In the genomic region with DNA sequence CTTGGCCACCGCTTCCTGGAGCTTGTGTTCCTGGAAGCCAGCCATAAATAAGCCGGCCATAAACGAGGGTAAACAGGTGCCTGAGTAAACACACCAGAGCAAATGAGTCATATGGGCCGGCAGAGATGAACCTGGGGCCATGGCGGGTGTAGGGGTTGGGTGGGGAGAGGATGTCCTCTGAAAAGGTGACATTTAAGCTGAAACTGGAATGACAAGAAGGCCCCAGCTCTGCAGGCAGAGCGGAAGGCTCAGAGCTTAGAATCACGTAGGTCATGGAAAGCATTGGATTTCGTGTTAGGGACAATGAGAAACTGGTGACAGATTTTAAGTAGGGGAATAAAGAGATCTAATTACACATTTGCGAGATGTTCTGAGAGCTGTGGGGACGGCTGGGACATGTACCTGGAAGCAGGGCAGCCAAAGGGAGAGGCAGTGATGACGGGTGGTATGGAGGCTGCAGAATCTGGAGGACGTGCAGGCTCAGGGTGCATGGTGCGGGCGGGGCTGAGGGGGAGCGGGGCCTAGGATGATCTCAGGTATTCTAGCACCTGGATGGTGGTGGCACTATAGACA, we compare ENCODE assay signal across 1 cellular context.
TF ChIP-seq lines count a peak whose summit lies in the region.

No MANE protein-coding gene starts in this region.

TF ChIP-seq in K562, 482 proteins besides CTCF, POLR2A, EP300 and RAD21 (continued from another document):
- TF ChIP-seq PRMT5 (CRISPR knock-in tag; IDR thresholded peaks at IDR 0.05) (no peak), ZNF23 (CRISPR knock-in tag; IDR thresholded peaks at IDR 0.05) (no peak), PYGO2 (tag; IDR thresholded peaks at IDR 0.05) (no peak), SAP30 (IDR thresholded peaks at IDR 0.05; ENCODE audit: borderline replicate concordance, insufficient read depth, low read depth, low read length, poor library complexity, severe bottlenecking) (no peak), NCOA6 (IDR thresholded peaks at IDR 0.05) (no peak), TCF3 (CRISPR knock-in tag; IDR thresholded peaks at IDR 0.05) (peak; percentile 59), DIDO1 (tag; IDR thresholded peaks at IDR 0.05; ENCODE audit: low read depth) (no peak), MTA1 (IDR thresholded peaks at IDR 0.05; ENCODE audit: borderline replicate concordance) (0 out of 2 replicates have a peak, but pooled peaks have one; percentile 15), SMARCE1 (IDR thresholded peaks at IDR 0.05) (peak; percentile 77), HLTF (IDR thresholded peaks at IDR 0.05) (no peak), POLR2AphosphoS2 (IDR thresholded peaks at IDR 0.05; ENCODE audit: low read length) (no peak), SREBF1 (IDR thresholded peaks at IDR 0.05; ENCODE audit: borderline replicate concordance, low read depth, low read length) (no peak), EHMT2 (IDR thresholded peaks at IDR 0.05) (no peak), SMARCC2 (IDR thresholded peaks at IDR 0.05; ENCODE audit: low read depth) (0 out of 2 replicates have a peak, but pooled peaks have one; percentile 46), SIX5 (IDR thresholded peaks at IDR 0.05; ENCODE audit: borderline replicate concordance in 1 of 2, insufficient read depth in 1 of 2, low read depth in 1 of 2, low read length in 2 of 2) (no peak), CBX8 (IDR thresholded peaks at IDR 0.05; ENCODE audit: borderline replicate concordance, extremely low read depth, low read depth, low read length, poor library complexity, severe bottlenecking) (no peak), NFIC (IDR thresholded peaks at IDR 0.05) (peak; percentile 84), RBM25 (IDR thresholded peaks at IDR 0.05; ENCODE audit: low read depth, low read length, severe bottlenecking) (no peak), FOXA1 (IDR thresholded peaks at IDR 0.05; ENCODE audit: borderline replicate concordance) (peak; percentile 73; the same call in 1 of the 2 replicates)
- TF ChIP-seq, protein P1, sequence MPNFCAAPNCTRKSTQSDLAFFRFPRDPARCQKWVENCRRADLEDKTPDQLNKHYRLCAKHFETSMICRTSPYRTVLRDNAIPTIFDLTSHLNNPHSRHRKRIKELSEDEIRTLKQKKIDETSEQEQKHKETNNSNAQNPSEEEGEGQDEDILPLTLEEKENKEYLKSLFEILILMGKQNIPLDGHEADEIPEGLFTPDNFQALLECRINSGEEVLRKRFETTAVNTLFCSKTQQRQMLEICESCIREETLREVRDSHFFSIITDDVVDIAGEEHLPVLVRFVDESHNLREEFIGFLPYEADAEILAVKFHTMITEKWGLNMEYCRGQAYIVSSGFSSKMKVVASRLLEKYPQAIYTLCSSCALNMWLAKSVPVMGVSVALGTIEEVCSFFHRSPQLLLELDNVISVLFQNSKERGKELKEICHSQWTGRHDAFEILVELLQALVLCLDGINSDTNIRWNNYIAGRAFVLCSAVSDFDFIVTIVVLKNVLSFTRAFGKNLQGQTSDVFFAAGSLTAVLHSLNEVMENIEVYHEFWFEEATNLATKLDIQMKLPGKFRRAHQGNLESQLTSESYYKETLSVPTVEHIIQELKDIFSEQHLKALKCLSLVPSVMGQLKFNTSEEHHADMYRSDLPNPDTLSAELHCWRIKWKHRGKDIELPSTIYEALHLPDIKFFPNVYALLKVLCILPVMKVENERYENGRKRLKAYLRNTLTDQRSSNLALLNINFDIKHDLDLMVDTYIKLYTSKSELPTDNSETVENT (CRISPR knock-in tag; IDR thresholded peaks at IDR 0.05) = no peak
- TF ChIP-seq, protein P2, sequence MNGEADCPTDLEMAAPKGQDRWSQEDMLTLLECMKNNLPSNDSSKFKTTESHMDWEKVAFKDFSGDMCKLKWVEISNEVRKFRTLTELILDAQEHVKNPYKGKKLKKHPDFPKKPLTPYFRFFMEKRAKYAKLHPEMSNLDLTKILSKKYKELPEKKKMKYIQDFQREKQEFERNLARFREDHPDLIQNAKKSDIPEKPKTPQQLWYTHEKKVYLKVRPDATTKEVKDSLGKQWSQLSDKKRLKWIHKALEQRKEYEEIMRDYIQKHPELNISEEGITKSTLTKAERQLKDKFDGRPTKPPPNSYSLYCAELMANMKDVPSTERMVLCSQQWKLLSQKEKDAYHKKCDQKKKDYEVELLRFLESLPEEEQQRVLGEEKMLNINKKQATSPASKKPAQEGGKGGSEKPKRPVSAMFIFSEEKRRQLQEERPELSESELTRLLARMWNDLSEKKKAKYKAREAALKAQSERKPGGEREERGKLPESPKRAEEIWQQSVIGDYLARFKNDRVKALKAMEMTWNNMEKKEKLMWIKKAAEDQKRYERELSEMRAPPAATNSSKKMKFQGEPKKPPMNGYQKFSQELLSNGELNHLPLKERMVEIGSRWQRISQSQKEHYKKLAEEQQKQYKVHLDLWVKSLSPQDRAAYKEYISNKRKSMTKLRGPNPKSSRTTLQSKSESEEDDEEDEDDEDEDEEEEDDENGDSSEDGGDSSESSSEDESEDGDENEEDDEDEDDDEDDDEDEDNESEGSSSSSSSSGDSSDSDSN (IDR thresholded peaks at IDR 0.05; ENCODE audit: borderline replicate concordance in 1 of 2, low read depth in 2 of 2, low read length in 2 of 2) = no peak
- TF ChIP-seq, protein P3, sequence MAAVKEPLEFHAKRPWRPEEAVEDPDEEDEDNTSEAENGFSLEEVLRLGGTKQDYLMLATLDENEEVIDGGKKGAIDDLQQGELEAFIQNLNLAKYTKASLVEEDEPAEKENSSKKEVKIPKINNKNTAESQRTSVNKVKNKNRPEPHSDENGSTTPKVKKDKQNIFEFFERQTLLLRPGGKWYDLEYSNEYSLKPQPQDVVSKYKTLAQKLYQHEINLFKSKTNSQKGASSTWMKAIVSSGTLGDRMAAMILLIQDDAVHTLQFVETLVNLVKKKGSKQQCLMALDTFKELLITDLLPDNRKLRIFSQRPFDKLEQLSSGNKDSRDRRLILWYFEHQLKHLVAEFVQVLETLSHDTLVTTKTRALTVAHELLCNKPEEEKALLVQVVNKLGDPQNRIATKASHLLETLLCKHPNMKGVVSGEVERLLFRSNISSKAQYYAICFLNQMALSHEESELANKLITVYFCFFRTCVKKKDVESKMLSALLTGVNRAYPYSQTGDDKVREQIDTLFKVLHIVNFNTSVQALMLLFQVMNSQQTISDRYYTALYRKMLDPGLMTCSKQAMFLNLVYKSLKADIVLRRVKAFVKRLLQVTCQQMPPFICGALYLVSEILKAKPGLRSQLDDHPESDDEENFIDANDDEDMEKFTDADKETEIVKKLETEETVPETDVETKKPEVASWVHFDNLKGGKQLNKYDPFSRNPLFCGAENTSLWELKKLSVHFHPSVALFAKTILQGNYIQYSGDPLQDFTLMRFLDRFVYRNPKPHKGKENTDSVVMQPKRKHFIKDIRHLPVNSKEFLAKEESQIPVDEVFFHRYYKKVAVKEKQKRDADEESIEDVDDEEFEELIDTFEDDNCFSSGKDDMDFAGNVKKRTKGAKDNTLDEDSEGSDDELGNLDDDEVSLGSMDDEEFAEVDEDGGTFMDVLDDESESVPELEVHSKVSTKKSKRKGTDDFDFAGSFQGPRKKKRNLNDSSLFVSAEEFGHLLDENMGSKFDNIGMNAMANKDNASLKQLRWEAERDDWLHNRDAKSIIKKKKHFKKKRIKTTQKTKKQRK (IDR thresholded peaks at IDR 0.05; ENCODE audit: borderline replicate concordance, low read depth, low read length) = no peak
